Comparison of ENCODE assay signal across 1 cellular context in the genomic region with DNA sequence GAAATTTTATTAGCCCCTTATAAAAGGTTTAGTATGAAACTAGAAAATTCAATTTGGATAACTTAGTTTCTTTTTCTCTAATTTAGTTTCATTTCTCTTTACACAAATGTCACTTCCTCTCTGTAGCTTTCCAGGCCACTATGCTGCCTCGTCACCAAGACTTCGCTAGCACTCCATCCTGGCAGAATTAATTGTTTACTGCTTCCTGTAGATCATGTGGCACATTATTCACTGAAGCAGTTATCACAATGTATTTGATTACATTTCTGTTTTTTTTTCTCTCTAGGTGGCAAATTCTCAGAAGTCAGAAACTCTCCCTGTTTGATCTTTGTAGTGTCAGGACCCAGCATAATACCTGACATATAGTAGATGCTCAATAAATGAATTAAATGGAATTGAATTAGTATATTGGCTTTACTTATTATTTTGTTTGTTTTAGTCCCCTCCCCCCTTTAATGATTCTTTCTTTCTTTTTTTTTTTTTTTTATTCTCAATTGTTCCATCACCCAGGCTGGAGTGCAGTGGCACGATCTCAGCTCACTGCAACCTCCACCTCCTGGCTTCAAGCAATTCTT.
TF ChIP-seq lines count a peak whose summit lies in the region.

No MANE protein-coding gene starts in this region.

TF ChIP-seq in endothelial cell of umbilical vein, 7 proteins besides CTCF, POLR2A, EP300 and RAD21:
- TF ChIP-seq MYC (IDR thresholded peaks at IDR 0.05; ENCODE audit: low read depth, low read length) (no peak), EZH2 (IDR thresholded peaks at IDR 0.05; ENCODE audit: borderline replicate concordance, low read depth, low read length, severe bottlenecking) (no peak), FOS (IDR thresholded peaks at IDR 0.05; ENCODE audit: borderline replicate concordance, insufficient read depth, low read length) (no peak), JUN (IDR thresholded peaks at IDR 0.05; ENCODE audit: borderline replicate concordance, insufficient read depth, insufficient read length, low read depth) (no peak), POLR2AphosphoS5 (IDR thresholded peaks at IDR 0.05; ENCODE audit: insufficient read depth, low read depth, low read length) (no peak), GATA2 (IDR thresholded peaks at IDR 0.05; ENCODE audit: insufficient read depth, insufficient read length, low read depth, low read length) (no peak)
- TF ChIP-seq, protein P1, sequence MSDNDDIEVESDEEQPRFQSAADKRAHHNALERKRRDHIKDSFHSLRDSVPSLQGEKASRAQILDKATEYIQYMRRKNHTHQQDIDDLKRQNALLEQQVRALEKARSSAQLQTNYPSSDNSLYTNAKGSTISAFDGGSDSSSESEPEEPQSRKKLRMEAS (IDR thresholded peaks at IDR 0.05; ENCODE audit: insufficient read depth, insufficient read length) = no peak
TF ChIP-seq in endothelial cell of umbilical vein: peak in this region for 0.
